In genomic region chr1:200877839-200878551, GRCh38 we compare ENCODE assay signal across 1 cellular context.
TF ChIP-seq lines count a peak whose summit lies in the region.

No MANE protein-coding gene starts in this region.

TF ChIP-seq in GM12878, 131 proteins besides CTCF, POLR2A, EP300 and RAD21 (continued from another document and continues in another):
- TF ChIP-seq ZBTB4 (CRISPR knock-in tag; IDR thresholded peaks at IDR 0.05) = no peak
- TF ChIP-seq BACH1 (IDR thresholded peaks at IDR 0.05; ENCODE audit: borderline replicate concordance) = no peak
- no peak for TF ChIP-seq CHD1 (IDR thresholded peaks at IDR 0.05; ENCODE audit: low read depth, low read length)
- TF ChIP-seq POU2F2 (IDR thresholded peaks at IDR 0.05; ENCODE audit: borderline replicate concordance, low read depth, low read length) = peak; percentile 59; the same call in 1 of the 3 replicates
- no peak for TF ChIP-seq SIN3A (IDR thresholded peaks at IDR 0.05; ENCODE audit: low read depth, low read length)
- TF ChIP-seq ZNF24 (IDR thresholded peaks at IDR 0.05) = no peak
- TF ChIP-seq ATF3 (IDR thresholded peaks at IDR 0.05; ENCODE audit: borderline replicate concordance, extremely low read depth, low read depth, low read length) = no peak
- TF ChIP-seq TBL1XR1 (IDR thresholded peaks at IDR 0.05; ENCODE audit: low read depth, low read length) = peak; percentile 59; the same call in 1 of the 2 replicates
- no peak for TF ChIP-seq SMAD1 (IDR thresholded peaks at IDR 0.05; ENCODE audit: low read depth, partially characterized antibody)
- no peak for TF ChIP-seq HDAC2 (IDR thresholded peaks at IDR 0.05)
- peak; percentile 58; the same call in 1 of the 2 replicates for TF ChIP-seq NFIC (IDR thresholded peaks at IDR 0.05; ENCODE audit: low read depth, low read length)
- TF ChIP-seq RUNX3 (IDR thresholded peaks at IDR 0.05; ENCODE audit: low read length) = peak; percentile 78
- TF ChIP-seq NR2F1 (conservative IDR thresholded peaks at IDR 0.05) = peak; percentile 92
- no peak for TF ChIP-seq ATF7 (IDR thresholded peaks at IDR 0.05; ENCODE audit: low read depth)
- peak; percentile 51; the same call in 1 of the 2 replicates for TF ChIP-seq ATF2 (IDR thresholded peaks at IDR 0.05; ENCODE audit: low read length)
- no peak for TF ChIP-seq SUPT20H (IDR thresholded peaks at IDR 0.05; ENCODE audit: borderline replicate concordance, control insufficient read depth, low read depth, low read length)
- no peak for TF ChIP-seq RB1 (IDR thresholded peaks at IDR 0.05; ENCODE audit: borderline replicate concordance)
- no peak for TF ChIP-seq USF2 (IDR thresholded peaks at IDR 0.05; ENCODE audit: borderline replicate concordance, low read depth, low read length)
- no peak for TF ChIP-seq MLLT1 (IDR thresholded peaks at IDR 0.05)
- no peak for TF ChIP-seq SPI1 (IDR thresholded peaks at IDR 0.05; ENCODE audit: borderline replicate concordance, insufficient read depth, low read depth, low read length)
- no peak for TF ChIP-seq WRNIP1 (IDR thresholded peaks at IDR 0.05; ENCODE audit: borderline replicate concordance, low read depth, low read length)
- no peak for TF ChIP-seq EGR1 (IDR thresholded peaks at IDR 0.05; ENCODE audit: borderline replicate concordance in 1 of 2, low read depth in 2 of 2, low read length in 2 of 2)
- TF ChIP-seq CUX1 (IDR thresholded peaks at IDR 0.05; ENCODE audit: insufficient replicate concordance, low read depth, low read length) = no peak
- TF ChIP-seq BRCA1 (IDR thresholded peaks at IDR 0.05; ENCODE audit: low read depth, low read length) = no peak
- no peak for TF ChIP-seq ELK1 (IDR thresholded peaks at IDR 0.05; ENCODE audit: low read depth, low read length)
- TF ChIP-seq KLF5 (IDR thresholded peaks at IDR 0.05; ENCODE audit: partially characterized antibody) = no peak
- peak in 1 of 2 experiments; percentile 58; a peak in 3 of 4 replicates for TF ChIP-seq BHLHE40 (IDR thresholded peaks at IDR 0.05; ENCODE audit: borderline replicate concordance in 1 of 2, low read depth in 2 of 2, low read length in 1 of 2)
- no peak for TF ChIP-seq PBX3 (IDR thresholded peaks at IDR 0.05; ENCODE audit: insufficient replicate concordance, low read depth, low read length)
- peak; percentile 72 for TF ChIP-seq TCF12 (IDR thresholded peaks at IDR 0.05; ENCODE audit: low read depth, low read length)
- peak; percentile 77 for TF ChIP-seq MTA2 (IDR thresholded peaks at IDR 0.05; ENCODE audit: low read depth)
- no peak for TF ChIP-seq PAX8 (IDR thresholded peaks at IDR 0.05)
- TF ChIP-seq TCF3 (IDR thresholded peaks at IDR 0.05; ENCODE audit: borderline replicate concordance, insufficient read depth, low read depth, low read length) = peak; percentile 49; the same call in 1 of the 2 replicates
- peak; percentile 95 for TF ChIP-seq IRF4 (IDR thresholded peaks at IDR 0.05; ENCODE audit: low read depth, low read length)
- no peak for TF ChIP-seq CBFB (IDR thresholded peaks at IDR 0.05; ENCODE audit: low read depth)
- TF ChIP-seq NFYA (IDR thresholded peaks at IDR 0.05; ENCODE audit: borderline replicate concordance, low read depth, low read length) = no peak
- TF ChIP-seq ZBTB11 (CRISPR knock-in tag; IDR thresholded peaks at IDR 0.05) = no peak
- TF ChIP-seq E2F4 (IDR thresholded peaks at IDR 0.05; ENCODE audit: low read depth, low read length) = no peak
- TF ChIP-seq RELA (IDR thresholded peaks at IDR 0.05; ENCODE audit: borderline replicate concordance, partially characterized antibody) = peak; percentile 38
